1 cellular context compared by ENCODE assay signal in the genomic region with DNA sequence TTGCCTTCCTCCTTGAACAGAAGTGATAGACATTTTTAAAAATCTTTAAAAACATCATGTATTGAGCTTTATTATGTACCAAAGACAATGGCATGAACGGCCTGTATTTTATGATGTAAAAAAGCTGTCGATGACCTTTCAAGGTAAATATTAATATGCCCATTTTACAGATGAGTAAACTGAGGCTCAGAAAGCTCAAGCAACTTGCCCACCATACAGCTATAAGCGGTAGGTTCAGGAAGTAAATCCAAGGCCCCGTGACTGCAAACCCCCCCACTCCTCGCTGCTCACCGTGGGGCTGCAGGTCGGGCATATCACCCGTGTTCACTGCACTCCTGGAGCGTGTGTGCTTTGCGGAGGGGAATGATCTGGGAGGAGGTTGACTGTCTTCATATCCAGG.
A peak's percentile ranks its signal among the peaks of the same experiment; 100 is the strongest.
TF ChIP-seq lines count a peak whose summit lies in the region.

No MANE protein-coding gene starts in this region.

TF ChIP-seq in K562, 482 proteins besides CTCF, POLR2A, EP300 and RAD21:
- no peak for TF ChIP-seq ZFP1 (CRISPR knock-in tag; IDR thresholded peaks at IDR 0.05)
- TF ChIP-seq, protein P1, sequence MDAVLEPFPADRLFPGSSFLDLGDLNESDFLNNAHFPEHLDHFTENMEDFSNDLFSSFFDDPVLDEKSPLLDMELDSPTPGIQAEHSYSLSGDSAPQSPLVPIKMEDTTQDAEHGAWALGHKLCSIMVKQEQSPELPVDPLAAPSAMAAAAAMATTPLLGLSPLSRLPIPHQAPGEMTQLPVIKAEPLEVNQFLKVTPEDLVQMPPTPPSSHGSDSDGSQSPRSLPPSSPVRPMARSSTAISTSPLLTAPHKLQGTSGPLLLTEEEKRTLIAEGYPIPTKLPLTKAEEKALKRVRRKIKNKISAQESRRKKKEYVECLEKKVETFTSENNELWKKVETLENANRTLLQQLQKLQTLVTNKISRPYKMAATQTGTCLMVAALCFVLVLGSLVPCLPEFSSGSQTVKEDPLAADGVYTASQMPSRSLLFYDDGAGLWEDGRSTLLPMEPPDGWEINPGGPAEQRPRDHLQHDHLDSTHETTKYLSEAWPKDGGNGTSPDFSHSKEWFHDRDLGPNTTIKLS (IDR thresholded peaks at IDR 0.05; ENCODE audit: borderline replicate concordance, low read depth), result no peak
- no peak for TF ChIP-seq ZBTB1 (CRISPR knock-in tag; IDR thresholded peaks at IDR 0.05; ENCODE audit: borderline replicate concordance, low read depth)
- TF ChIP-seq KDM1A (IDR thresholded peaks at IDR 0.05), result peak; percentile 29 to 62; a peak in 1 of 4 replicates
- peak; percentile 26; the same call in 1 of the 2 replicates for TF ChIP-seq ESRRA (IDR thresholded peaks at IDR 0.05; ENCODE audit: borderline replicate concordance, low read depth)
- no peak for TF ChIP-seq ZNF586 (CRISPR knock-in tag; conservative IDR thresholded peaks at IDR 0.05)
- no peak for TF ChIP-seq ZNF165 (CRISPR knock-in tag; IDR thresholded peaks at IDR 0.05; ENCODE audit: borderline replicate concordance)
- TF ChIP-seq ZNF212 (CRISPR knock-in tag; IDR thresholded peaks at IDR 0.05), result no peak
- no peak for TF ChIP-seq TAF7 (tag; IDR thresholded peaks at IDR 0.05)
- no peak for TF ChIP-seq FIP1L1 (IDR thresholded peaks at IDR 0.05; ENCODE audit: low read depth, low read length, poor library complexity, severe bottlenecking)
- peak in 1 of 2 experiments; percentile 73; a peak in 1 of 4 replicates for TF ChIP-seq RCOR1 (IDR thresholded peaks at IDR 0.05; ENCODE audit: borderline replicate concordance in 1 of 2, low read depth in 2 of 2, low read length in 2 of 2)
- TF ChIP-seq TCFL5 (CRISPR knock-in tag; conservative IDR thresholded peaks at IDR 0.05), result no peak
- peak; percentile 55; the same call in 1 of the 2 replicates for TF ChIP-seq SMARCA5 (IDR thresholded peaks at IDR 0.05)
- TF ChIP-seq, protein P2, sequence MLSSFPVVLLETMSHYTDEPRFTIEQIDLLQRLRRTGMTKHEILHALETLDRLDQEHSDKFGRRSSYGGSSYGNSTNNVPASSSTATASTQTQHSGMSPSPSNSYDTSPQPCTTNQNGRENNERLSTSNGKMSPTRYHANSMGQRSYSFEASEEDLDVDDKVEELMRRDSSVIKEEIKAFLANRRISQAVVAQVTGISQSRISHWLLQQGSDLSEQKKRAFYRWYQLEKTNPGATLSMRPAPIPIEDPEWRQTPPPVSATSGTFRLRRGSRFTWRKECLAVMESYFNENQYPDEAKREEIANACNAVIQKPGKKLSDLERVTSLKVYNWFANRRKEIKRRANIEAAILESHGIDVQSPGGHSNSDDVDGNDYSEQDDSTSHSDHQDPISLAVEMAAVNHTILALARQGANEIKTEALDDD (IDR thresholded peaks at IDR 0.05), result no peak
- TF ChIP-seq SREBF2 (CRISPR knock-in tag; IDR thresholded peaks at IDR 0.05), result no peak
- no peak for TF ChIP-seq FOXA1 (IDR thresholded peaks at IDR 0.05; ENCODE audit: borderline replicate concordance)
- TF ChIP-seq, protein P3, sequence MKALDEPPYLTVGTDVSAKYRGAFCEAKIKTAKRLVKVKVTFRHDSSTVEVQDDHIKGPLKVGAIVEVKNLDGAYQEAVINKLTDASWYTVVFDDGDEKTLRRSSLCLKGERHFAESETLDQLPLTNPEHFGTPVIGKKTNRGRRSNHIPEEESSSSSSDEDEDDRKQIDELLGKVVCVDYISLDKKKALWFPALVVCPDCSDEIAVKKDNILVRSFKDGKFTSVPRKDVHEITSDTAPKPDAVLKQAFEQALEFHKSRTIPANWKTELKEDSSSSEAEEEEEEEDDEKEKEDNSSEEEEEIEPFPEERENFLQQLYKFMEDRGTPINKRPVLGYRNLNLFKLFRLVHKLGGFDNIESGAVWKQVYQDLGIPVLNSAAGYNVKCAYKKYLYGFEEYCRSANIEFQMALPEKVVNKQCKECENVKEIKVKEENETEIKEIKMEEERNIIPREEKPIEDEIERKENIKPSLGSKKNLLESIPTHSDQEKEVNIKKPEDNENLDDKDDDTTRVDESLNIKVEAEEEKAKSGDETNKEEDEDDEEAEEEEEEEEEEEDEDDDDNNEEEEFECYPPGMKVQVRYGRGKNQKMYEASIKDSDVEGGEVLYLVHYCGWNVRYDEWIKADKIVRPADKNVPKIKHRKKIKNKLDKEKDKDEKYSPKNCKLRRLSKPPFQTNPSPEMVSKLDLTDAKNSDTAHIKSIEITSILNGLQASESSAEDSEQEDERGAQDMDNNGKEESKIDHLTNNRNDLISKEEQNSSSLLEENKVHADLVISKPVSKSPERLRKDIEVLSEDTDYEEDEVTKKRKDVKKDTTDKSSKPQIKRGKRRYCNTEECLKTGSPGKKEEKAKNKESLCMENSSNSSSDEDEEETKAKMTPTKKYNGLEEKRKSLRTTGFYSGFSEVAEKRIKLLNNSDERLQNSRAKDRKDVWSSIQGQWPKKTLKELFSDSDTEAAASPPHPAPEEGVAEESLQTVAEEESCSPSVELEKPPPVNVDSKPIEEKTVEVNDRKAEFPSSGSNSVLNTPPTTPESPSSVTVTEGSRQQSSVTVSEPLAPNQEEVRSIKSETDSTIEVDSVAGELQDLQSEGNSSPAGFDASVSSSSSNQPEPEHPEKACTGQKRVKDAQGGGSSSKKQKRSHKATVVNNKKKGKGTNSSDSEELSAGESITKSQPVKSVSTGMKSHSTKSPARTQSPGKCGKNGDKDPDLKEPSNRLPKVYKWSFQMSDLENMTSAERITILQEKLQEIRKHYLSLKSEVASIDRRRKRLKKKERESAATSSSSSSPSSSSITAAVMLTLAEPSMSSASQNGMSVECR (CRISPR knock-in tag; IDR thresholded peaks at IDR 0.05), result no peak
- TF ChIP-seq HDAC2 (IDR thresholded peaks at IDR 0.05), result peak; percentile 48; the same call in 1 of the 2 replicates
- no peak for TF ChIP-seq GABPB1 (CRISPR knock-in tag; IDR thresholded peaks at IDR 0.05)
- TF ChIP-seq ADNP (tag; IDR thresholded peaks at IDR 0.05), result peak; percentile 86
- TF ChIP-seq ZNF77 (CRISPR knock-in tag; IDR thresholded peaks at IDR 0.05), result no peak
- no peak for TF ChIP-seq SIX5 (IDR thresholded peaks at IDR 0.05; ENCODE audit: borderline replicate concordance in 1 of 2, insufficient read depth in 1 of 2, low read depth in 1 of 2, low read length in 2 of 2)
- TF ChIP-seq MCM3 (IDR thresholded peaks at IDR 0.05), result no peak
- peak; percentile 85 for TF ChIP-seq BCOR (IDR thresholded peaks at IDR 0.05)
- no peak for TF ChIP-seq PCBP1 (IDR thresholded peaks at IDR 0.05; ENCODE audit: low read depth, low read length, poor library complexity, severe bottlenecking)
- no peak for TF ChIP-seq ZNF3 (CRISPR knock-in tag; IDR thresholded peaks at IDR 0.05)
- TF ChIP-seq RBM25 (IDR thresholded peaks at IDR 0.05; ENCODE audit: low read depth, low read length, severe bottlenecking), result peak; percentile 84
- TF ChIP-seq NELFE (IDR thresholded peaks at IDR 0.05; ENCODE audit: insufficient read depth, insufficient read length), result no peak
- TF ChIP-seq, protein P4, sequence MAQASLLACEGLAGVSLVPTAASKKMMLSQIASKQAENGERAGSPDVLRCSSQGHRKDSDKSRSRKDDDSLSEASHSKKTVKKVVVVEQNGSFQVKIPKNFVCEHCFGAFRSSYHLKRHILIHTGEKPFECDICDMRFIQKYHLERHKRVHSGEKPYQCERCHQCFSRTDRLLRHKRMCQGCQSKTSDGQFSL (CRISPR knock-in tag; IDR thresholded peaks at IDR 0.05), result 0 out of 2 replicates have a peak, but pooled peaks have one; percentile 18
- TF ChIP-seq, protein P4 (tag; IDR thresholded peaks at IDR 0.05), result no peak
- TF ChIP-seq, protein P5, sequence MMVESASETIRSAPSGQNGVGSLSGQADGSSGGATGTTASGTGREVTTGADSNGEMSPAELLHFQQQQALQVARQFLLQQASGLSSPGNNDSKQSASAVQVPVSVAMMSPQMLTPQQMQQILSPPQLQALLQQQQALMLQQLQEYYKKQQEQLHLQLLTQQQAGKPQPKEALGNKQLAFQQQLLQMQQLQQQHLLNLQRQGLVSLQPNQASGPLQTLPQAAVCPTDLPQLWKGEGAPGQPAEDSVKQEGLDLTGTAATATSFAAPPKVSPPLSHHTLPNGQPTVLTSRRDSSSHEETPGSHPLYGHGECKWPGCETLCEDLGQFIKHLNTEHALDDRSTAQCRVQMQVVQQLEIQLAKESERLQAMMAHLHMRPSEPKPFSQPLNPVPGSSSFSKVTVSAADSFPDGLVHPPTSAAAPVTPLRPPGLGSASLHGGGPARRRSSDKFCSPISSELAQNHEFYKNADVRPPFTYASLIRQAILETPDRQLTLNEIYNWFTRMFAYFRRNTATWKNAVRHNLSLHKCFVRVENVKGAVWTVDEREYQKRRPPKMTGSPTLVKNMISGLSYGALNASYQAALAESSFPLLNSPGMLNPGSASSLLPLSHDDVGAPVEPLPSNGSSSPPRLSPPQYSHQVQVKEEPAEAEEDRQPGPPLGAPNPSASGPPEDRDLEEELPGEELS (CRISPR knock-in tag; IDR thresholded peaks at IDR 0.05; ENCODE audit: borderline replicate concordance), result no peak
